Comparison of ENCODE assay signal across 1 cellular context in the genomic region with DNA sequence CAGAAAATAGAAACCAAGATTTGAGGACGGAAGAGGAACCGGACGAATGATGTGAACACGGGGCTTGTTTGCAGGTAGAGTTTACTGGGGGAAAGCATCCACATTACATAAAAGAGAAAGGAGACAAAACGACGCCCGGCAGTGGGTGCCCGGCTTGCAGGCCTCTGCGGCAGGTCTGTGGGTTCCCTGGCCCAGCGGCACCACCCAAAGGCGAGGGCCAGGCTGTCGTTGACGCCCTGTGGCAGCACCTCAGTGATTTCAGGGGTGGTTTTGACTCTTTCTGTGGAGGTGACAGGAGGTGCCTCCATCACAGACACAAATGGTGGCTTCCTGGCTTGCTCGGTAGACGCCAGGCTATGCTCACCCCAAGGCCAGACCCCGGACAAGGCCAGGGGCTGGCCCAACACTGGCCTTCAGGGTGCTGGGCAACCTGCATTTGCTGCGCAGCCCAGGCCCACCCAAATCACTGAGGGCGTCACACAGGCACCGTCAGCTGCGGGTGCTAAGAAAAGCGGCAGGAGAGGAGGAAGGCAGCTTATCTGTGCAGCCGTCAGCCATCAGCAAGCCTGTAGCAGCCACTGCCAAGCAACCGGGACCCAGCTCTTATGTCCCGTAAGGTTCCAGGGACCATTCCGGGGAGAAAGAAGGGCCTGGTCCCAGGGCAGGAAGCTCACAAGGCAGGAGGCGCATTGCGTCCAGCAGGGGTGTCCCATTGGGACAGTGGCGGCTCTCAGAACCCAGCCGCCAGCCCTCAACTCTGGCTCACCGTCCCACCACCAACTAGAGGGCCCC.
TF ChIP-seq lines count a peak whose summit lies in the region.

No MANE protein-coding gene starts in this region.

TF ChIP-seq in H1, 55 proteins besides CTCF, POLR2A, EP300 and RAD21 (continued from another document):
- no peak for TF ChIP-seq RXRA (IDR thresholded peaks at IDR 0.05; ENCODE audit: insufficient read depth, low read depth, low read length)
- TF ChIP-seq SUZ12 (IDR thresholded peaks at IDR 0.05; ENCODE audit: low read length): no peak
- TF ChIP-seq SP1 (IDR thresholded peaks at IDR 0.05; ENCODE audit: low read depth, low read length): no peak
- no peak for TF ChIP-seq HDAC6 (IDR thresholded peaks at IDR 0.05; ENCODE audit: low read depth, low read length)
- no peak for TF ChIP-seq EGR1 (IDR thresholded peaks at IDR 0.05; ENCODE audit: borderline replicate concordance, low read depth, low read length)
- TF ChIP-seq FOSL1 (IDR thresholded peaks at IDR 0.05; ENCODE audit: insufficient read depth, low read depth, low read length): no peak
- no peak for TF ChIP-seq SIX5 (IDR thresholded peaks at IDR 0.05; ENCODE audit: low read depth, low read length)
- no peak for TF ChIP-seq CTBP2 (IDR thresholded peaks at IDR 0.05; ENCODE audit: borderline replicate concordance, insufficient read depth, insufficient read length, low read length)
- no peak for TF ChIP-seq KDM4A (IDR thresholded peaks at IDR 0.05; ENCODE audit: low read depth, low read length, severe bottlenecking)
- no peak for TF ChIP-seq PHF8 (conservative IDR thresholded peaks at IDR 0.05; ENCODE audit: low read depth, low read length)
- TF ChIP-seq, protein P1, sequence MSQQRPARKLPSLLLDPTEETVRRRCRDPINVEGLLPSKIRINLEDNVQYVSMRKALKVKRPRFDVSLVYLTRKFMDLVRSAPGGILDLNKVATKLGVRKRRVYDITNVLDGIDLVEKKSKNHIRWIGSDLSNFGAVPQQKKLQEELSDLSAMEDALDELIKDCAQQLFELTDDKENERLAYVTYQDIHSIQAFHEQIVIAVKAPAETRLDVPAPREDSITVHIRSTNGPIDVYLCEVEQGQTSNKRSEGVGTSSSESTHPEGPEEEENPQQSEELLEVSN (IDR thresholded peaks at IDR 0.05): no peak
